12 cellular contexts compared by ENCODE assay signal in the genomic region with DNA sequence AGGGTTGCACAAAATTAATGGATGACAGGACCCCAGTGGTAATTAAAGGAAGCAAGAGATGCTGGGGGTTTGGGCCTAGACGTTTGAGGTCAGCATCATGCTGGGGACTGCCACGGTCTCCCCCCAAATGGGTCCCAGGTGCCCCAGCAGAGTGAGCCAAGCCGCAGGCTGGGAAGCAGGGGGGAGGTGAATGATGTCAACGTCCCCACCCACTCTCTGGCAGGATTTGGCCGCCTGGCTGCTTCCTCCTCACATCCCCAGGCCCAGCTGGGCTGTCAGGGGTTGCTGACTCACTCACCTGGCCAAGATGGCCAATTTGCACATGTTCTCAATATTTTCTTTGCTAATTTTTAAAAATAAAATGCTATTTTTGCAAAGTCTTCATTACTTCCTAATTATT.
A peak's percentile ranks its signal among the peaks of the same experiment; 100 is the strongest.
DNase-seq lines count a peak whose midpoint lies in the region; ATAC-seq and TF ChIP-seq lines count a peak whose summit lies in the region.
"Had no signal": no experiment of that assay in that cellular context is flagged by ENCODE, and none has a peak within 500 bp of the region (broad histone marks: within the 10 kb centered on the region; RNA-seq: fewer than 3 reads in every experiment).

No MANE protein-coding gene starts in this region.

- H3K79me1 ChIP-seq in IMR-90 (ENCODE audit: low read depth in 1 of 2, low read length in 2 of 2): no peaks in the 10 kb centered on the region

- no peak overlapping the region for H3K18ac ChIP-seq in IMR-90 (ENCODE audit: low read depth, low read length)

- no peak overlapping the region for H3K4me3 Mint-ChIP-seq in nephron progenitor cell
- H3K4me3 Mint-ChIP-seq in CD8-positive, alpha-beta T cell: no peak overlapping the region
- H3K4me3 Mint-ChIP-seq: CD4-positive, alpha-beta memory T cell had no signal

- H3K27me3 ChIP-seq in DND-41 (ENCODE audit: insufficient read depth, low read length, poor library complexity) (no peaks in the 10 kb centered on the region), IMR-90 (ENCODE audit: control insufficient read depth, insufficient read depth, low read length) (peaks cover 34% of the 10 kb centered on the region), spleen (replicated peaks in 1 of 7) (peaks cover 0 to 10% (median 0%) of the 10 kb centered on the region in 7 donors)
- H3K27me3 ChIP-seq in CD8-positive, alpha-beta T cell (ENCODE audit: insufficient read depth, low read length): no peaks in the 10 kb centered on the region
- H3K27me3 ChIP-seq: body of pancreas, ovary, suprapubic skin had no signal

- no CpG with 5 or more reads among the region's 5 CpGs for WGBS in IMR-90 (ENCODE audit: extremely low coverage in 2 of 2, insufficient read length in 1 of 2), 2 experiments
- 8 to 30% (median 26%) methylated on average over 5 of the region's 5 CpGs for WGBS in spleen, 5 donors

- H4K5ac ChIP-seq in IMR-90 (ENCODE audit: low read depth, low read length): no peak overlapping the region

- TF ChIP-seq CTCF in DND-41 (IDR thresholded peaks at IDR 0.05; ENCODE audit: borderline replicate concordance, extremely low read depth, low read length, poor library complexity, severe bottlenecking) (no peak), IMR-90 (conservative IDR thresholded peaks at IDR 0.05; ENCODE audit: low read depth, low read length) (no peak), cardiac fibroblast (IDR thresholded peaks at IDR 0.05; ENCODE audit: low read depth, low read length) (no peak), nephron progenitor cell (IDR thresholded peaks at IDR 0.05) (no peak), GM13976 (IDR thresholded peaks at IDR 0.05; ENCODE audit: borderline replicate concordance, control extremely low read depth, extremely low read depth, insufficient read depth, missing control alignments) (no peak), spleen (IDR thresholded peaks at IDR 0.05 in 8 of 11, conservative IDR thresholded peaks at IDR 0.05 in 3 of 11) (no peak)
- TF ChIP-seq CTCF in CD8-positive, alpha-beta T cell (IDR thresholded peaks at IDR 0.05): no peak

- no peaks in the 10 kb centered on the region for H3K9me3 ChIP-seq in DND-41 (ENCODE audit: insufficient read depth, low read length, severe bottlenecking)
- 0 out of 2 replicates have a peak, but pooled peaks cover 2% of the 10 kb centered on the region for H3K9me3 ChIP-seq in IMR-90 (ENCODE audit: control insufficient read depth, insufficient read depth, low read length)
- H3K9me3 ChIP-seq in CD8-positive, alpha-beta T cell (ENCODE audit: low read length): no peaks in the 10 kb centered on the region
- no peaks in the 10 kb centered on the region for H3K9me3 ChIP-seq in spleen
- H3K9me3 ChIP-seq: body of pancreas, ovary, suprapubic skin had no signal

- H3K4me1 ChIP-seq in DND-41 (ENCODE audit: insufficient read depth, low read length) (no peaks in the 10 kb centered on the region), IMR-90 (ENCODE audit: control insufficient read depth, insufficient read depth, low read length) (no peaks in the 10 kb centered on the region), spleen (no peaks in the 10 kb centered on the region)
- H3K4me1 ChIP-seq in CD8-positive, alpha-beta T cell (ENCODE audit: insufficient read depth, low read length): no peaks in the 10 kb centered on the region
- H3K4me1 ChIP-seq: body of pancreas, suprapubic skin had no signal

- no peak overlapping the region for H3K4ac ChIP-seq in IMR-90 (ENCODE audit: low read depth, low read length)

- H3K79me2 ChIP-seq in DND-41 (ENCODE audit: insufficient read depth, low read length): no peaks in the 10 kb centered on the region

- H2AK5ac ChIP-seq in IMR-90 (ENCODE audit: low read depth, low read length): no peak overlapping the region

- no peaks in the 10 kb centered on the region for H3K36me3 ChIP-seq in DND-41 (ENCODE audit: insufficient read depth, low read length)
- no peaks in the 10 kb centered on the region for H3K36me3 ChIP-seq in IMR-90 (ENCODE audit: control insufficient read depth, insufficient read depth, low read length)
- no peaks in the 10 kb centered on the region for H3K36me3 ChIP-seq in CD8-positive, alpha-beta T cell (ENCODE audit: insufficient read depth, low read length)
- H3K36me3 ChIP-seq in spleen: no peaks in the 10 kb centered on the region
- H3K36me3 ChIP-seq: ovary, suprapubic skin had no signal

- no peaks in the 10 kb centered on the region for H3K36me3 Mint-ChIP-seq in nephron progenitor cell (ENCODE audit: low read depth)
- H3K36me3 Mint-ChIP-seq in CD8-positive, alpha-beta T cell: no peaks in the 10 kb centered on the region
- H3K36me3 Mint-ChIP-seq: CD4-positive, alpha-beta memory T cell had no signal

- no peak overlapping the region for H2BK120ac ChIP-seq in IMR-90 (ENCODE audit: low read depth, low read length)

- no peak overlapping the region for H3K27ac ChIP-seq in DND-41 (ENCODE audit: low read length)
- no peak overlapping the region for H3K27ac ChIP-seq in IMR-90 (ENCODE audit: insufficient read depth, low read length)
- H3K27ac ChIP-seq in CD8-positive, alpha-beta T cell (ENCODE audit: low read depth, low read length): no peak overlapping the region
- H3K27ac ChIP-seq in spleen: no peak overlapping the region
- H3K27ac ChIP-seq: body of pancreas, ovary, suprapubic skin had no signal

- H2AK9ac ChIP-seq in IMR-90 (replicated peaks; ENCODE audit: low read depth, low read length, poor library complexity): no peak overlapping the region

- no peaks in the 10 kb centered on the region for H3K9me1 ChIP-seq in IMR-90 (ENCODE audit: insufficient read depth, low read length)

- H3K9me3 Mint-ChIP-seq in nephron progenitor cell: no peaks in the 10 kb centered on the region
- no peaks in the 10 kb centered on the region for H3K9me3 Mint-ChIP-seq in CD8-positive, alpha-beta T cell
- H3K9me3 Mint-ChIP-seq: CD4-positive, alpha-beta memory T cell had no signal

- dilution Hi-C loops in IMR-90 (cut with HindIII; ENCODE audit: low sequenced_read_pairs, unreplicated experiment): no loop called here

- in situ Hi-C loops in IMR-90 (cut with MboI; ENCODE audit: low sequenced_read_pairs): no loop called here
- in situ Hi-C loops in GM13976 (cut with MboI; ENCODE audit: low sequenced_read_pairs, unreplicated experiment): no loop called here

- H3K4me3 ChIP-seq in DND-41 (ENCODE audit: low read depth in 1 of 2, low read length in 2 of 2): no peak overlapping the region
- H3K4me3 ChIP-seq in IMR-90 (ENCODE audit: insufficient read depth, low read depth, low read length): no peak overlapping the region
- H3K4me3 ChIP-seq in cardiac fibroblast (replicated peaks in 1 of 2; ENCODE audit: low read depth in 2 of 2, low read length in 2 of 2): no peak overlapping the region
- no peak overlapping the region for H3K4me3 ChIP-seq in CD8-positive, alpha-beta T cell (ENCODE audit: low read depth, low read length)
- no peak overlapping the region for H3K4me3 ChIP-seq in spleen
- H3K4me3 ChIP-seq: body of pancreas, ovary, suprapubic skin had no signal

- H2BK5ac ChIP-seq in IMR-90 (ENCODE audit: low read depth, low read length, poor library complexity, severe bottlenecking): no peak overlapping the region

- peak; percentile 42 for DNase-seq in DND-41
- DNase-seq in IMR-90: peak; percentile 44
- DNase-seq in cardiac fibroblast (ENCODE audit: low read depth in 2 of 2): peak; percentile 7 to 45
- DNase-seq in nephron progenitor cell: peak; percentile 34
- no peak for DNase-seq in GM13976 (ENCODE audit: low spot score)
- DNase-seq in activated T-cell treated with anti-CD3 and anti-CD28 coated beads, Interleukin-2, amount 50 U/mL, for 48 hours: no peak
- DNase-seq in CD8-positive, alpha-beta T cell: no peak
- no peak for DNase-seq in spleen
- DNase-seq: CD4-positive, alpha-beta memory T cell had no signal

- peaks cover 9% of the 10 kb centered on the region for H3K27me3 Mint-ChIP-seq in nephron progenitor cell (ENCODE audit: low read depth, poor library complexity)
- peaks cover 4% of the 10 kb centered on the region for H3K27me3 Mint-ChIP-seq in CD8-positive, alpha-beta T cell (ENCODE audit: low read depth)

- H3K23ac ChIP-seq in IMR-90 (ENCODE audit: low read depth, low read length): no peak overlapping the region

- no TSS peak for BruUV-seq in IMR-90 (replicated peaks; lab: Mats Ljungman, UMichigan)

- H2AFZ ChIP-seq in DND-41 (ENCODE audit: low read depth, low read length): no peak overlapping the region
- no peak overlapping the region for H2AFZ ChIP-seq in IMR-90 (replicated peaks; ENCODE audit: low read length, poor library complexity)

- peaks cover 74% of the 10 kb centered on the region for H3K4me1 Mint-ChIP-seq in nephron progenitor cell
- H3K4me1 Mint-ChIP-seq in CD8-positive, alpha-beta T cell (ENCODE audit: low read depth): no peaks in the 10 kb centered on the region
- H3K4me1 Mint-ChIP-seq: CD4-positive, alpha-beta memory T cell had no signal

- no peak overlapping the region for H3K9ac ChIP-seq in DND-41 (ENCODE audit: low read depth, low read length)
- H3K9ac ChIP-seq in IMR-90 (ENCODE audit: low read depth, low read length): no peak overlapping the region

- ATAC-seq in DND-41 (ENCODE audit: insufficient read depth, low read depth) (peak; percentile 62), IMR-90 (ENCODE audit: low read depth) (no peak)
- no peak for ATAC-seq in CD8-positive, alpha-beta T cell
- ATAC-seq: body of pancreas had no signal

- no peak for TF ChIP-seq RAD21 in IMR-90 (IDR thresholded peaks at IDR 0.05; ENCODE audit: low read length)

- no peak for TF ChIP-seq POLR2A in IMR-90 (IDR thresholded peaks at IDR 0.05; ENCODE audit: low read depth, low read length)
- no peak for TF ChIP-seq POLR2A in spleen (IDR thresholded peaks at IDR 0.05)

- H4K20me1 ChIP-seq in DND-41 (ENCODE audit: insufficient read depth, low read length) (peaks cover 2% of the 10 kb centered on the region; the same call in 1 of the 2 replicates), IMR-90 (ENCODE audit: insufficient read depth, low read length) (no peaks in the 10 kb centered on the region)

- H2BK15ac ChIP-seq in IMR-90 (ENCODE audit: low read depth, low read length): no peak overlapping the region

- H4K91ac ChIP-seq in IMR-90 (ENCODE audit: insufficient read depth, low read depth, low read length): no peak overlapping the region

- H2BK20ac ChIP-seq in IMR-90 (ENCODE audit: low read depth, low read length): no peak overlapping the region

- peak overlapping the region; percentile 16 for H3K27ac Mint-ChIP-seq in nephron progenitor cell
- no peak overlapping the region for H3K27ac Mint-ChIP-seq in CD8-positive, alpha-beta T cell
- H3K27ac Mint-ChIP-seq: CD4-positive, alpha-beta memory T cell had no signal

- no peak overlapping the region for H3K14ac ChIP-seq in IMR-90 (replicated peaks; ENCODE audit: low read depth, low read length)

- H4K8ac ChIP-seq in IMR-90 (ENCODE audit: low read depth in 2 of 2, low read length in 2 of 2): no peak overlapping the region

- POLR2A ChIA-PET in IMR-90 (lab: Charles Lee; ENCODE audit: unreplicated experiment): no interaction called here
- POLR2A ChIA-PET in CD8-positive, alpha-beta T cell (lab: Charles Lee): no interaction called here

- CTCF ChIA-PET in IMR-90 (lab: Yijun Ruan, JAX): no interaction called here
- CTCF ChIA-PET in CD8-positive, alpha-beta T cell (lab: Charles Lee): interaction anchor here (0.6 to 1.4 kb wide), 2 partner anchors 100 to 800 kb away, joined by 3 to 4 read pairs; no protein-coding TSS in a partner anchor

- H3K56ac ChIP-seq in IMR-90 (ENCODE audit: extremely low read depth, insufficient read depth, low read length): no peak overlapping the region

- H3K4me2 ChIP-seq in DND-41 (ENCODE audit: insufficient read depth, low read length) (no peak overlapping the region), IMR-90 (ENCODE audit: low read depth, low read length) (no peak overlapping the region)

- intact Hi-C loops in IMR-90 (cut with micrococcal nuclease): no loop called here
- intact Hi-C loops in CD8-positive, alpha-beta T cell (cut with DNase I, micrococcal nuclease): no loop called here
- intact Hi-C loops in spleen (cut with DNase I; ENCODE audit: low total_unique reads): no loop called here

Comparison
In these comparisons a context has a peak if more than half of its experiments do, and no peak if none do; other contexts are left out.
1. DNase-seq: peak in DND-41 (single experiment), IMR-90 (single experiment), cardiac fibroblast (2 of 2) and nephron progenitor cell (single experiment); none in GM13976 (single experiment), activated T-cell treated with anti-CD3 and anti-CD28 coated beads, Interleukin-2, amount 50 U/mL, for 48 hours (0 of 2), CD8-positive, alpha-beta T cell (0 of 7) and spleen (single experiment).